ENCODE assay signal across 8 cellular contexts in genomic region chr10:69318997-69319727, GRCh38.
DNase-seq lines count a peak whose midpoint lies in the region; TF ChIP-seq lines count a peak whose summit lies in the region.

No MANE protein-coding gene starts in this region.

- CTCF ChIA-PET in HEK293 (lab: Yijun Ruan, JAX) = interaction anchor here (0.7 to 1.2 kb wide), 2 partner anchors 72 to 89 kb away, joined by 3 to 5 read pairs; no protein-coding TSS in a partner anchor

- peaks cover 7% of the 10 kb centered on the region; the same call in 1 of the 2 replicates for H4K20me1 ChIP-seq in OCI-LY3 (ENCODE audit: insufficient read depth, low read length)

- TF ChIP-seq CTCF in GM12875 (IDR thresholded peaks at IDR 0.05; ENCODE audit: borderline replicate concordance, insufficient read depth, low read depth, low read length) (no peak), HEK293 (tag by site-specific recombination; IDR thresholded peaks at IDR 0.05) (no peak), OCI-LY3 (IDR thresholded peaks at IDR 0.05; ENCODE audit: low read depth, low read length) (no peak), fibroblast of mammary gland (conservative IDR thresholded peaks at IDR 0.05; ENCODE audit: control insufficient read depth, insufficient read depth, low read depth, low read length) (no peak)

- peak; percentile 57 to 66 for DNase-seq in activated T-helper 1 cell treated with anti-CD3 and anti-CD28 coated beads, Interleukin-2, amount 50 U/mL, for 16 hours (ENCODE audit: low read depth in 1 of 2, low spot score in 1 of 2)
- DNase-seq in fibroblast of mammary gland (ENCODE audit: low read depth) = peak; percentile 49
- peak; percentile 27 for DNase-seq in superior temporal gyrus (ENCODE audit: extremely low spot score)
- DNase-seq in DMS153 treated with DMSO at 0.1 percent for 48 hours (lab: John Stamatoyannopoulos, UW; ENCODE audit: unreplicated experiment) = no peak

- H3K27me3 ChIP-seq in OCI-LY3 (ENCODE audit: low read depth, low read length) (no peaks in the 10 kb centered on the region), neuron (ENCODE audit: insufficient read depth, low read length) (peaks cover 25% of the 10 kb centered on the region)

- H3K9me3 ChIP-seq in HEK293 (ENCODE audit: control insufficient read depth, insufficient read depth, low read depth, low read length) = no peaks in the 10 kb centered on the region
- no peaks in the 10 kb centered on the region for H3K9me3 ChIP-seq in OCI-LY3 (ENCODE audit: insufficient read depth, low read length)
- no peaks in the 10 kb centered on the region for H3K9me3 ChIP-seq in neuron (ENCODE audit: low read length)

- H3K27ac ChIP-seq in HEK293 (ENCODE audit: extremely low read depth, low read depth, low read length) = peak overlapping the region; percentile 66; the same call in 1 of the 2 replicates
- no peak overlapping the region for H3K27ac ChIP-seq in OCI-LY3 (ENCODE audit: low read length)

- H2AFZ ChIP-seq in OCI-LY3 (ENCODE audit: low read depth, low read length) (peak overlapping the region; percentile 75; the same call in 1 of the 2 replicates), neuron (ENCODE audit: low read depth, low read length) (peak overlapping the region; percentile 68)

- peak overlapping the region; percentile 87 for H3K4me2 ChIP-seq in OCI-LY3 (ENCODE audit: low read length)

- peaks cover 37% of the 10 kb centered on the region for H3K79me2 ChIP-seq in OCI-LY3 (ENCODE audit: low read length)

- H3K36me3 ChIP-seq in HEK293 (ENCODE audit: control insufficient read depth in 2 of 2, insufficient read depth in 1 of 2, low read length in 2 of 2) = no peaks in the 10 kb centered on the region
- no peaks in the 10 kb centered on the region for H3K36me3 ChIP-seq in OCI-LY3 (replicated peaks; ENCODE audit: low read depth, low read length)
- H3K36me3 ChIP-seq in neuron (ENCODE audit: insufficient read depth, low read length) = no peaks in the 10 kb centered on the region

- H3K4me1 ChIP-seq in HEK293 (ENCODE audit: control insufficient read depth, insufficient read depth, low read length) (0 out of 2 replicates have a peak, but pooled peaks cover 3% of the 10 kb centered on the region), OCI-LY3 (ENCODE audit: low read length) (peaks cover 18% of the 10 kb centered on the region), neuron (ENCODE audit: insufficient read depth, low read length) (peaks cover 9% of the 10 kb centered on the region)

- peak overlapping the region; percentile 79 for H3K9ac ChIP-seq in OCI-LY3 (ENCODE audit: low read length)

- POLR2A ChIA-PET in HEK293 (lab: Yijun Ruan, JAX) = interaction anchor here (1.2 to 1.4 kb wide), 3 partner anchors 14 to 41 kb away, joined by 3 to 6 read pairs (median 4); partner anchors contain the start of gene HK1

- H3K4me3 ChIP-seq in GM12875 (ENCODE audit: low read depth, low read length) = peak overlapping the region; percentile 81
- peak overlapping the region; percentile 82 for H3K4me3 ChIP-seq in HEK293 (ENCODE audit: low read depth, low read length)
- H3K4me3 ChIP-seq in OCI-LY3 (ENCODE audit: low read length) = peak overlapping the region; percentile 98
- peak overlapping the region; percentile 96 for H3K4me3 ChIP-seq in fibroblast of mammary gland (ENCODE audit: control insufficient read depth, low read depth, low read length)
- H3K4me3 ChIP-seq in neuron (ENCODE audit: low read length) = peak overlapping the region; percentile 84

TF ChIP-seq in HEK293, 187 proteins besides CTCF, POLR2A, EP300 and RAD21 (continues in another document):
- TF ChIP-seq ZSCAN4 (tag by site-specific recombination; IDR thresholded peaks at IDR 0.05) (no peak; the same call in 1 of the 2 replicates), PRDM4 (tag by site-specific recombination; IDR thresholded peaks at IDR 0.05) (no peak), ZNF138 (tag by site-specific recombination; IDR thresholded peaks at IDR 0.05; ENCODE audit: borderline replicate concordance) (no peak), ZNF76 (tag by site-specific recombination; IDR thresholded peaks at IDR 0.05; ENCODE audit: borderline replicate concordance, low read depth) (no peak), ZNF621 (tag by site-specific recombination; IDR thresholded peaks at IDR 0.05) (no peak), MYNN (tag by site-specific recombination; IDR thresholded peaks at IDR 0.05; ENCODE audit: borderline replicate concordance) (peak; percentile 16; the same call in 1 of the 2 replicates), ZNF266 (tag by site-specific recombination; IDR thresholded peaks at IDR 0.05; ENCODE audit: low read depth) (no peak), ZNF555 (tag by site-specific recombination; conservative IDR thresholded peaks at IDR 0.05) (no peak), ZNF791 (tag by site-specific recombination; IDR thresholded peaks at IDR 0.05) (no peak), ZNF704 (tag by site-specific recombination; IDR thresholded peaks at IDR 0.05) (no peak), MEIS1 (CRISPR knock-in tag; IDR thresholded peaks at IDR 0.05; ENCODE audit: borderline replicate concordance) (no peak), SP2 (tag by site-specific recombination; IDR thresholded peaks at IDR 0.05) (peak; percentile 41; the same call in 1 of the 2 replicates), ZNF521 (tag by site-specific recombination; IDR thresholded peaks at IDR 0.05) (no peak), YY2 (tag by site-specific recombination; IDR thresholded peaks at IDR 0.05) (no peak; the same call in 1 of the 2 replicates), ZNF548 (tag by site-specific recombination; IDR thresholded peaks at IDR 0.05) (no peak), ZNF549 (tag by site-specific recombination; IDR thresholded peaks at IDR 0.05) (no peak), ZEB2 (tag by site-specific recombination; IDR thresholded peaks at IDR 0.05) (peak; percentile 77), ZNF133 (tag by site-specific recombination; IDR thresholded peaks at IDR 0.05) (no peak), ZNF18 (tag by site-specific recombination; IDR thresholded peaks at IDR 0.05) (peak; percentile 72; the same call in 1 of the 2 replicates), ZNF140 (tag by site-specific recombination; IDR thresholded peaks at IDR 0.05) (no peak), ZNF248 (tag by site-specific recombination; IDR thresholded peaks at IDR 0.05) (no peak), GFI1B (tag by site-specific recombination; IDR thresholded peaks at IDR 0.05) (no peak)
